Comparison of ENCODE assay signal across 19 cellular contexts in genomic region chr3:197337656-197338055, GRCh38.
"Had no signal": no experiment of that assay in that cellular context is flagged by ENCODE, and none has a peak within 500 bp of the region (broad histone marks: within the 10 kb centered on the region; RNA-seq: fewer than 3 reads in every experiment).

No MANE protein-coding gene starts in this region.

- H3K9me3 Mint-ChIP-seq: activated naive CD4-positive, alpha-beta T cell treated with anti-CD3 and anti-CD28 coated beads, Interleukin-2, amount 50 U/mL, for 72 hours; activated T-cell treated with anti-CD3 and anti-CD28 coated beads, Interleukin-2, amount 50 U/mL, for 24 hours; naive thymus-derived CD4-positive, alpha-beta T cell; stimulated activated memory B cell treated with anti-CD40 and anti-IgM and Interleukin-4, amounts not matched to agents 10 μg/mL and 1 μg/mL and 100 μg/mL, for 72 hours had no signal

- H3K36me3 Mint-ChIP-seq: activated naive CD4-positive, alpha-beta T cell treated with anti-CD3 and anti-CD28 coated beads, Interleukin-2, amount 50 U/mL, for 72 hours; naive thymus-derived CD4-positive, alpha-beta T cell; stimulated activated memory B cell treated with anti-CD40 and anti-IgM and Interleukin-4, amounts not matched to agents 10 μg/mL and 1 μg/mL and 100 μg/mL, for 72 hours had no signal

- H3K4me1 Mint-ChIP-seq: stimulated activated memory B cell treated with anti-CD40 and anti-IgM and Interleukin-4, amounts not matched to agents 10 μg/mL and 1 μg/mL and 100 μg/mL, for 72 hours had no signal

- H3K9me3 ChIP-seq: breast epithelium, gastrocnemius medialis, lower lobe of right lung, spleen, tibial nerve, vagina had no signal

- H3K27me3 ChIP-seq: breast epithelium, gastrocnemius medialis, spleen, tibial nerve, vagina had no signal

- DNase-seq: activated CD4-positive, alpha-beta T cell treated with anti-CD3 and anti-CD28 coated beads, Interleukin-2, amount 50 U/mL, for 4 hours; activated CD4-positive, CD25-positive, alpha-beta regulatory T cell treated with anti-CD3 and anti-CD28 coated beads, Interleukin-2, amount 50 U/mL, for 72 hours; activated effector memory CD4-positive, alpha-beta T cell treated with anti-CD3 and anti-CD28 coated beads, Interleukin-2, amount 50 U/mL, for 16 hours; activated T-cell treated with anti-CD3 and anti-CD28 coated beads, Interleukin-2, amount 50 U/mL, for 24 hours; amygdala; gastrocnemius medialis; left cardiac atrium; lower lobe of right lung; naive thymus-derived CD4-positive, alpha-beta T cell; nucleus accumbens; spleen; stimulated activated CD4-positive, alpha-beta T cell treated with anti-CD3 and anti-CD28 coated beads, Interleukin-1b, Interleukin-23, amount 100 ng/mL, for 48 hours had no signal

- H3K27ac ChIP-seq: breast epithelium, gastrocnemius medialis, lower lobe of right lung, spleen, tibial nerve, vagina had no signal

- H3K4me1 ChIP-seq: breast epithelium, lower lobe of right lung, spleen had no signal

- ATAC-seq: activated naive CD4-positive, alpha-beta T cell treated with anti-CD3 and anti-CD28 coated beads, Interleukin-2, amount 50 U/mL, for 72 hours; gastrocnemius medialis; left cardiac atrium; lower lobe of right lung; naive thymus-derived CD4-positive, alpha-beta T cell; sciatic nerve; stimulated activated memory B cell treated with anti-CD40 and anti-IgM and Interleukin-4, amounts not matched to agents 10 μg/mL and 1 μg/mL and 100 μg/mL, for 72 hours had no signal

- H3K4me3 ChIP-seq: breast epithelium, gastrocnemius medialis, lower lobe of right lung, spleen, tibial nerve, vagina had no signal

- H3K36me3 ChIP-seq: breast epithelium, gastrocnemius medialis, lower lobe of right lung, spleen, tibial nerve, vagina had no signal

- H3K4me3 Mint-ChIP-seq: activated T-cell treated with anti-CD3 and anti-CD28 coated beads, Interleukin-2, amount 50 U/mL, for 24 hours; naive thymus-derived CD4-positive, alpha-beta T cell; stimulated activated memory B cell treated with anti-CD40 and anti-IgM and Interleukin-4, amounts not matched to agents 10 μg/mL and 1 μg/mL and 100 μg/mL, for 72 hours had no signal

- H3K27ac Mint-ChIP-seq: activated naive CD4-positive, alpha-beta T cell treated with anti-CD3 and anti-CD28 coated beads, Interleukin-2, amount 50 U/mL, for 72 hours; activated T-cell treated with anti-CD3 and anti-CD28 coated beads, Interleukin-2, amount 50 U/mL, for 24 hours; naive thymus-derived CD4-positive, alpha-beta T cell; progenitor cell of endocrine pancreas; stimulated activated memory B cell treated with anti-CD40 and anti-IgM and Interleukin-4, amounts not matched to agents 10 μg/mL and 1 μg/mL and 100 μg/mL, for 72 hours had no signal
